11 cellular contexts compared by ENCODE assay signal in the genomic region with DNA sequence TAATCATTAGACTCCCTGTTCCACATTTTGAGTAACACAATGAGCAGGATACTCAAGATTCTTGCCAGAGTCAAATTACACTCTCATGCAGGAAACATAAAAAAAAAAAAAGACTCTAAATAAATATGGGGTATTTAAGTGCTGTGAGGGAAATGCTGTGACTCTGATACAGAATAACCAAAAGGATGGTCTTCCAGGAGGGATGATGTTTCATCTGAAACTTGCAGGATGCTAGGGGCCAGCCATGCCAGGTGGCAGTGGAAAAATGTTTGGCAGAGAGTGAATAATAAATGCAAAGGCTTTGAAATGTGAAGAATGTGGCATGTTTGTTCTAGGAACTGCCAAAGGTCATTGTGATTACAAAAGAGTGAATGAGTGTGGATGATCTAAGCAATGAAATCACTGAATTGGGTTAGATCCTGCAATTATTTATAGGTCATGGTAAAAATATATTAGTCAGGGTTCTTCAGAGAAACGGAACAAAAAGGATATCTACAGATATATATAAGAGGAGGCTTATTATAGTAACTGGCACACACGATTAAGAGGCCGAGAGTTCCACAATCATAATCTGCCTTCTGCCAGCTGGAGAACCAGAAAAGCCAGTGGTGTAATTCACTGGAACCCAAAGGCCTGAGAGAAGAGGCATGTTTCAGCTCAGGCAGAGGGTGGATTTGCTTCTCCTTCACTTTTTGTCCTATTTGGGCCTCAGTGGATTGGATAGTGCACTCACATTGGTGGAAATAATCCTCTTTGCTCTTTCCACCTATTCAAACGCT.
DNase-seq lines count a peak whose midpoint lies in the region; ATAC-seq and TF ChIP-seq lines count a peak whose summit lies in the region.
"Had no signal": no experiment of that assay in that cellular context is flagged by ENCODE, and none has a peak within 500 bp of the region (broad histone marks: within the 10 kb centered on the region; RNA-seq: fewer than 3 reads in every experiment).

No MANE protein-coding gene starts in this region.

- H3K27me3 ChIP-seq in lung (ENCODE audit: control insufficient read depth, insufficient read depth) (no peaks in the 10 kb centered on the region), gastroesophageal sphincter (no peaks in the 10 kb centered on the region)
- H3K27me3 ChIP-seq: transverse colon had no signal

- peak; percentile 66 for ATAC-seq in lung (ENCODE audit: insufficient read depth, low FRiP score)
- ATAC-seq in gastroesophageal sphincter = no peak
- ATAC-seq: effector memory CD8-positive, alpha-beta T cell had no signal

- H3K4me3 ChIP-seq in choroid plexus epithelial cell (ENCODE audit: low read depth, low read length) = no peak overlapping the region
- H3K4me3 ChIP-seq in lung = no peak overlapping the region
- no peak overlapping the region for H3K4me3 ChIP-seq in gastroesophageal sphincter
- H3K4me3 ChIP-seq: transverse colon had no signal

- TF ChIP-seq EP300 in gastroesophageal sphincter (IDR thresholded peaks at IDR 0.05) = no peak

- no peak for TF ChIP-seq POLR2A in gastroesophageal sphincter (IDR thresholded peaks at IDR 0.05)

- DNase-seq in DMS53 (lab: John Stamatoyannopoulos, UW) (peak; percentile 74), NCI-H510A (lab: John Stamatoyannopoulos, UW) (peak; percentile 9), choroid plexus epithelial cell (ENCODE audit: low read depth) (peak; percentile 79), lung (ENCODE audit: low spot score) (no peak), GM20000 (ENCODE audit: low spot score) (no peak)
- no peak for DNase-seq in activated CD4-positive, alpha-beta T cell treated with anti-CD3 and anti-CD28 coated beads, Interleukin-2, amount 10 ng/mL, durations not matched to agents 7 days and 5 days
- no peak for DNase-seq in T-helper 2 cell treated with Interferon-gamma antibody and Interleukin-4, amounts not matched to agents 5 μg/mL and 100 μg/mL, for 36 hours (ENCODE audit: low spot score)
- DNase-seq: activated CD4-positive, alpha-beta memory T cell treated with anti-CD3 and anti-CD28 coated beads for 36 hours; effector memory CD8-positive, alpha-beta T cell; transverse colon had no signal

- TF ChIP-seq CTCF in choroid plexus epithelial cell (conservative IDR thresholded peaks at IDR 0.05; ENCODE audit: low read depth, low read length) = no peak
- no peak for TF ChIP-seq CTCF in lung (IDR thresholded peaks at IDR 0.05; ENCODE audit: control extremely low read depth, extremely low read depth)
- TF ChIP-seq CTCF in GM20000 (IDR thresholded peaks at IDR 0.05; ENCODE audit: extremely low read depth, missing control alignments) = no peak
- TF ChIP-seq CTCF in gastroesophageal sphincter (IDR thresholded peaks at IDR 0.05) = no peak

- H3K4me1 ChIP-seq in lung (ENCODE audit: control insufficient read depth in 2 of 2, insufficient read depth in 2 of 2, low read length in 2 of 2) = no peaks in the 10 kb centered on the region
- H3K4me1 ChIP-seq in gastroesophageal sphincter = no peaks in the 10 kb centered on the region
- H3K4me1 ChIP-seq: transverse colon had no signal

- H3K4me1 Mint-ChIP-seq in activated CD4-positive, alpha-beta T cell treated with anti-CD3 and anti-CD28 coated beads, Interleukin-2, amount 10 ng/mL, durations not matched to agents 7 days and 5 days = no peaks in the 10 kb centered on the region
- H3K4me1 Mint-ChIP-seq in T-helper 2 cell treated with Interferon-gamma antibody and Interleukin-4, amounts not matched to agents 5 μg/mL and 100 μg/mL, for 36 hours (ENCODE audit: low read depth) = no peaks in the 10 kb centered on the region

- 46 to 63% methylated on average over 4 of the region's 4 CpGs for WGBS in lung, 2 donors
- WGBS in gastroesophageal sphincter (ENCODE audit: low coverage in 1 of 2), 2 donors = 44 to 52% methylated on average over 3 to 4 of the region's 4 CpGs

- H3K36me3 ChIP-seq in lung (ENCODE audit: control insufficient read depth in 2 of 2, insufficient read depth in 2 of 2, low read length in 2 of 2) = no peaks in the 10 kb centered on the region
- H3K36me3 ChIP-seq in gastroesophageal sphincter = no peaks in the 10 kb centered on the region
- H3K36me3 ChIP-seq: transverse colon had no signal

- POLR2A ChIA-PET in activated CD4-positive, alpha-beta T cell treated with anti-CD3 and anti-CD28 coated beads, Interleukin-2, amount 10 ng/mL, durations not matched to agents 7 days and 5 days (lab: Charles Lee) = no interaction called here

- H3K4me3 Mint-ChIP-seq in activated CD4-positive, alpha-beta T cell treated with anti-CD3 and anti-CD28 coated beads, Interleukin-2, amount 10 ng/mL, durations not matched to agents 7 days and 5 days = no peak overlapping the region
- no peak overlapping the region for H3K4me3 Mint-ChIP-seq in T-helper 2 cell treated with Interferon-gamma antibody and Interleukin-4, amounts not matched to agents 5 μg/mL and 100 μg/mL, for 36 hours
- H3K4me3 Mint-ChIP-seq: activated CD4-positive, alpha-beta memory T cell treated with anti-CD3 and anti-CD28 coated beads for 36 hours; effector memory CD8-positive, alpha-beta T cell had no signal

- H3K27ac ChIP-seq in lung (ENCODE audit: low read depth in 1 of 2, low read length in 1 of 2) (peak overlapping the region in 1 of 2 donors; percentile 2), gastroesophageal sphincter (no peak overlapping the region)
- H3K27ac ChIP-seq: transverse colon had no signal

- peaks cover 4% of the 10 kb centered on the region for H3K9me3 Mint-ChIP-seq in activated CD4-positive, alpha-beta T cell treated with anti-CD3 and anti-CD28 coated beads, Interleukin-2, amount 10 ng/mL, durations not matched to agents 7 days and 5 days
- H3K9me3 Mint-ChIP-seq in T-helper 2 cell treated with Interferon-gamma antibody and Interleukin-4, amounts not matched to agents 5 μg/mL and 100 μg/mL, for 36 hours = peaks cover 60% of the 10 kb centered on the region

- H3K9me3 ChIP-seq in lung (ENCODE audit: control insufficient read depth in 2 of 2, insufficient read depth in 1 of 2, low read length in 1 of 2) = no peaks in the 10 kb centered on the region
- H3K9me3 ChIP-seq in gastroesophageal sphincter = no peaks in the 10 kb centered on the region
- H3K9me3 ChIP-seq: transverse colon had no signal

- no peaks in the 10 kb centered on the region for H3K27me3 Mint-ChIP-seq in activated CD4-positive, alpha-beta T cell treated with anti-CD3 and anti-CD28 coated beads, Interleukin-2, amount 10 ng/mL, durations not matched to agents 7 days and 5 days
- H3K27me3 Mint-ChIP-seq in T-helper 2 cell treated with Interferon-gamma antibody and Interleukin-4, amounts not matched to agents 5 μg/mL and 100 μg/mL, for 36 hours (ENCODE audit: low read depth) = no peaks in the 10 kb centered on the region
- H3K27me3 Mint-ChIP-seq: activated CD4-positive, alpha-beta memory T cell treated with anti-CD3 and anti-CD28 coated beads for 36 hours; effector memory CD8-positive, alpha-beta T cell had no signal

- H3K36me3 Mint-ChIP-seq in activated CD4-positive, alpha-beta T cell treated with anti-CD3 and anti-CD28 coated beads, Interleukin-2, amount 10 ng/mL, durations not matched to agents 7 days and 5 days (ENCODE audit: low read depth) = no peaks in the 10 kb centered on the region
- H3K36me3 Mint-ChIP-seq in T-helper 2 cell treated with Interferon-gamma antibody and Interleukin-4, amounts not matched to agents 5 μg/mL and 100 μg/mL, for 36 hours (ENCODE audit: low read depth) = no peaks in the 10 kb centered on the region
- H3K36me3 Mint-ChIP-seq: activated CD4-positive, alpha-beta memory T cell treated with anti-CD3 and anti-CD28 coated beads for 36 hours had no signal

- CTCF ChIA-PET in activated CD4-positive, alpha-beta T cell treated with anti-CD3 and anti-CD28 coated beads, Interleukin-2, amount 10 ng/mL, durations not matched to agents 7 days and 5 days (lab: Charles Lee) = no interaction called here

- no peak overlapping the region for H3K27ac Mint-ChIP-seq in activated CD4-positive, alpha-beta T cell treated with anti-CD3 and anti-CD28 coated beads, Interleukin-2, amount 10 ng/mL, durations not matched to agents 7 days and 5 days
- H3K27ac Mint-ChIP-seq in T-helper 2 cell treated with Interferon-gamma antibody and Interleukin-4, amounts not matched to agents 5 μg/mL and 100 μg/mL, for 36 hours = no peak overlapping the region
- H3K27ac Mint-ChIP-seq: activated CD4-positive, alpha-beta memory T cell treated with anti-CD3 and anti-CD28 coated beads for 36 hours; effector memory CD8-positive, alpha-beta T cell had no signal

Comparison
In these comparisons a context has a peak if more than half of its experiments do, and no peak if none do; other contexts are left out.
1. DNase-seq: peak in DMS53 (single experiment), NCI-H510A (single experiment) and choroid plexus epithelial cell (single experiment); none in lung (single experiment), GM20000 (single experiment), activated CD4-positive, alpha-beta T cell treated with anti-CD3 and anti-CD28 coated beads, Interleukin-2, amount 10 ng/mL, durations not matched to agents 7 days and 5 days (single experiment) and T-helper 2 cell treated with Interferon-gamma antibody and Interleukin-4, amounts not matched to agents 5 μg/mL and 100 μg/mL, for 36 hours (single experiment).